Comparison of ENCODE assay signal across 11 cellular contexts in genomic region chr15:77067691-77068367, GRCh38. TPM values are rescaled to one million over a fixed set of nuclear protein-coding genes. Genes with fewer than 3 reads are reported as not detected.
DNase-seq lines count a peak whose midpoint lies in the region; ATAC-seq and TF ChIP-seq lines count a peak whose summit lies in the region.
"Had no signal": no experiment of that assay in that cellular context is flagged by ENCODE, and none has a peak within 500 bp of the region (broad histone marks: within the 10 kb centered on the region; RNA-seq: fewer than 3 reads in every experiment).

No MANE protein-coding gene starts in this region.

- peaks cover 71% of the 10 kb centered on the region for H3K79me2 ChIP-seq in hepatocyte

- no peaks in the 10 kb centered on the region for H3K36me3 ChIP-seq in Peyer's patch
- H3K36me3 ChIP-seq in hepatocyte (replicated peaks; ENCODE audit: insufficient read depth, low read depth), result no peaks in the 10 kb centered on the region

- peaks cover 3% of the 10 kb centered on the region for H3K27me3 Mint-ChIP-seq in HFFc6 (ENCODE audit: insufficient read depth)
- H3K27me3 Mint-ChIP-seq in stimulated activated naive B cell treated with anti-CD40 and anti-IgM and Interleukin-4, amounts not matched to agents 10 μg/mL and 1 μg/mL and 100 μg/mL, for 72 hours, result no peaks in the 10 kb centered on the region

- TF ChIP-seq POLR2A in Peyer's patch (IDR thresholded peaks at IDR 0.05), result no peak

- no peak for DNase-seq in HFFc6
- DNase-seq in Peyer's patch, result peak in 1 of 3 donors; percentile 61
- peak; percentile 26 for DNase-seq in hepatocyte (ENCODE audit: low spot score)
- DNase-seq in stimulated activated naive B cell treated with anti-CD40 and anti-IgM and Interleukin-4, amounts not matched to agents 10 μg/mL and 1 μg/mL and 100 μg/mL, for 72 hours, result no peak
- DNase-seq in NCI-H2029 (lab: John Stamatoyannopoulos, UW), result no peak
- DNase-seq in AML-193 (lab: John Stamatoyannopoulos, UW), result no peak
- DNase-seq: MM.1S, WERI-Rb-1 had no signal

- H3K27ac ChIP-seq in Peyer's patch (peak overlapping the region; percentile 59 to 97 (median 80)), hepatocyte (peak overlapping the region; percentile 97)
- H3K27ac ChIP-seq: WERI-Rb-1 had no signal

- ATAC-seq in stimulated activated naive B cell treated with anti-CD40 and anti-IgM and Interleukin-4, amounts not matched to agents 10 μg/mL and 1 μg/mL and 100 μg/mL, for 72 hours (replicated peaks), result peak; percentile 22 to 29
- no peak for ATAC-seq in HG03520 (IDR thresholded peaks at IDR 0.05; ENCODE audit: unreplicated experiment)
- ATAC-seq: GM23338 had no signal

- peak overlapping the region in 2 of 4 donors; percentile 9 to 99 for H3K4me3 ChIP-seq in Peyer's patch
- H3K4me3 ChIP-seq in hepatocyte, result no peak overlapping the region
- H3K4me3 ChIP-seq: GM23338, lung had no signal

- H3K27ac Mint-ChIP-seq in HFFc6, result peak overlapping the region; percentile 83
- peak overlapping the region; percentile 91 for H3K27ac Mint-ChIP-seq in stimulated activated naive B cell treated with anti-CD40 and anti-IgM and Interleukin-4, amounts not matched to agents 10 μg/mL and 1 μg/mL and 100 μg/mL, for 72 hours
- H3K27ac Mint-ChIP-seq: GM23338 had no signal

- H3K27me3 ChIP-seq in Peyer's patch (no peaks in the 10 kb centered on the region), hepatocyte (no peaks in the 10 kb centered on the region)

- no peaks in the 10 kb centered on the region; the same call in 1 of the 2 replicates for H3K36me3 Mint-ChIP-seq in HFFc6 (ENCODE audit: low read depth)
- peaks cover 8 to 22% of the 10 kb centered on the region in 2 donors for H3K36me3 Mint-ChIP-seq in stimulated activated naive B cell treated with anti-CD40 and anti-IgM and Interleukin-4, amounts not matched to agents 10 μg/mL and 1 μg/mL and 100 μg/mL, for 72 hours

- H3K9me2 ChIP-seq in hepatocyte (replicated peaks; ENCODE audit: insufficient read depth), result no peaks in the 10 kb centered on the region

- H2AFZ ChIP-seq in hepatocyte, result no peak overlapping the region
- H2AFZ ChIP-seq: GM23338 had no signal

- peak overlapping the region; percentile 86 for H3K4me2 ChIP-seq in hepatocyte
- H3K4me2 ChIP-seq: GM23338 had no signal

- peaks cover 2 to 50% (median 12%) of the 10 kb centered on the region in 4 donors for H3K4me1 ChIP-seq in Peyer's patch
- peaks cover 56% of the 10 kb centered on the region for H3K4me1 ChIP-seq in hepatocyte (ENCODE audit: insufficient read depth)

- H3K9me3 Mint-ChIP-seq in HFFc6, result no peaks in the 10 kb centered on the region
- H3K9me3 Mint-ChIP-seq in stimulated activated naive B cell treated with anti-CD40 and anti-IgM and Interleukin-4, amounts not matched to agents 10 μg/mL and 1 μg/mL and 100 μg/mL, for 72 hours, result peaks cover 1 to 6% of the 10 kb centered on the region in 2 donors
- H3K9me3 Mint-ChIP-seq: GM23338 had no signal

- no peaks in the 10 kb centered on the region for H3K9me3 ChIP-seq in Peyer's patch
- no peaks in the 10 kb centered on the region for H3K9me3 ChIP-seq in hepatocyte (ENCODE audit: low read depth)

- peaks cover 67% of the 10 kb centered on the region for H3K4me1 Mint-ChIP-seq in HFFc6 (ENCODE audit: low read depth)
- peaks cover 48 to 76% of the 10 kb centered on the region in 2 donors for H3K4me1 Mint-ChIP-seq in stimulated activated naive B cell treated with anti-CD40 and anti-IgM and Interleukin-4, amounts not matched to agents 10 μg/mL and 1 μg/mL and 100 μg/mL, for 72 hours

- peaks cover 47% of the 10 kb centered on the region for H4K20me1 ChIP-seq in hepatocyte (ENCODE audit: insufficient read depth, poor library complexity, severe bottlenecking)

- 33% methylated on average over 3 of the region's 3 CpGs for WGBS in hepatocyte (ENCODE audit: low lambda C conversion rate, missing lambda C conversion rate)

- no peak for TF ChIP-seq CTCF in HFFc6 (IDR thresholded peaks at IDR 0.05)
- no peak for TF ChIP-seq CTCF in Peyer's patch (IDR thresholded peaks at IDR 0.05)
- TF ChIP-seq CTCF in hepatocyte (IDR thresholded peaks at IDR 0.05; ENCODE audit: poor library complexity), result no peak

- H3K4me3 Mint-ChIP-seq in HFFc6, result peak overlapping the region; percentile 52; the same call in 1 of the 2 replicates
- peak overlapping the region; percentile 50 to 75 for H3K4me3 Mint-ChIP-seq in stimulated activated naive B cell treated with anti-CD40 and anti-IgM and Interleukin-4, amounts not matched to agents 10 μg/mL and 1 μg/mL and 100 μg/mL, for 72 hours
- H3K4me3 Mint-ChIP-seq: GM23338 had no signal

RNA-seq across cellular contexts. Expression of gene TSPAN3, which starts 3.1 kb away (rescaled TPM):
- 100 to 1,000 TPM; 153 to 222 (median 183) TPM for total RNA-seq in HFFc6 (2021; fragmentation: NEBNext Ultra II Directional; extraction: Animal tissue kit (Norgen Biotek cat#: 25700))
- 100 to 1,000 TPM in 3 of 4 donors, 10 to 100 TPM in 1; 92.4 to 778 (median 563) TPM for total RNA-seq in Peyer's patch
- 514 and 616 TPM in 2 replicates for total RNA-seq in hepatocyte
- polyA plus RNA-seq in hepatocyte, result 497 and 540 TPM in 2 replicates
